Comparison of ENCODE assay signal across 9 cellular contexts in genomic region chrX:47234583-47234982, GRCh38. TPM values are rescaled to one million over a fixed set of nuclear protein-coding genes. Genes with fewer than 3 reads are reported as not detected.
DNase-seq lines count a peak whose midpoint lies in the region; ATAC-seq and TF ChIP-seq lines count a peak whose summit lies in the region.
"Had no signal": no experiment of that assay in that cellular context is flagged by ENCODE, and none has a peak within 500 bp of the region (broad histone marks: within the 10 kb centered on the region; RNA-seq: fewer than 3 reads in every experiment).

No MANE protein-coding gene starts in this region.

- no peak for ATAC-seq in heart right ventricle
- ATAC-seq in Right ventricle myocardium superior (ENCODE audit: poor library complexity), result no peak
- no peak for ATAC-seq in right lobe of liver
- ATAC-seq in upper lobe of right lung, result no peak

- intact Hi-C loops in heart right ventricle (cut with DNase I), result loop anchor here in 2 of 10 donors (10.0 kb wide), 4 partner anchors 150 to 1340 kb away; partner anchors contain the start of genes ELK1 (in 1 of the 2), RBM3 (in 1 of the 2), UXT (in 1 of the 2) and ZNF41 (in 1 of the 2)
- intact Hi-C loops in Right ventricle myocardium superior (cut with DNase I), result no loop called here
- intact Hi-C loops in ascending aorta (cut with DNase I), result loop anchor here (5.0 kb wide), 4 partner anchors 42 to 1243 kb away; partner anchors contain the start of genes ELK1, FTSJ1 and UBA1
- intact Hi-C loops in right lobe of liver (cut with DNase I), result no loop called here
- intact Hi-C loops in upper lobe of right lung (cut with DNase I), result no loop called here

- peaks cover 0 to 77% (median 0%) of the 10 kb centered on the region in 7 donors for H3K27me3 ChIP-seq in heart right ventricle
- H3K27me3 ChIP-seq in ascending aorta, result no peaks in the 10 kb centered on the region
- H3K27me3 ChIP-seq in right lobe of liver, result no peaks in the 10 kb centered on the region
- H3K27me3 ChIP-seq in upper lobe of right lung, result no peaks in the 10 kb centered on the region

- no peak for TF ChIP-seq POLR2A in right lobe of liver (IDR thresholded peaks at IDR 0.05)

- DNase-seq in heart right ventricle (no peak), Right ventricle myocardium superior (no peak), ascending aorta (ENCODE audit: low spot score in 2 of 2) (no peak), right lobe of liver (no peak), upper lobe of right lung (no peak), SKM-1 treated with dmso at 0.1 percent for 144 hours (lab: John Stamatoyannopoulos, UW; ENCODE audit: unreplicated experiment) (no peak), NCI-H2227 (lab: John Stamatoyannopoulos, UW; ENCODE audit: unreplicated experiment) (no peak), anterior cingulate cortex (lab: John Stamatoyannopoulos, UW) (no peak)
- DNase-seq: OCI-M1 had no signal

- 52 to 64% methylated on average over 3 of the region's 3 CpGs for WGBS in heart right ventricle, 2 donors
- WGBS in right lobe of liver (ENCODE audit: insufficient coverage, low coverage, low lambda C conversion rate, missing lambda C conversion rate), result 52% methylated on average over 3 of the region's 3 CpGs

- H3K36me3 ChIP-seq in heart right ventricle, result peaks cover 0 to 5% (median 0%) of the 10 kb centered on the region in 9 donors
- peaks cover 0 to under 1% of the 10 kb centered on the region in 2 donors for H3K36me3 ChIP-seq in ascending aorta
- H3K36me3 ChIP-seq in right lobe of liver, result no peaks in the 10 kb centered on the region
- no peaks in the 10 kb centered on the region for H3K36me3 ChIP-seq in upper lobe of right lung

- H3K9me3 ChIP-seq in heart right ventricle, result no peaks in the 10 kb centered on the region
- no peaks in the 10 kb centered on the region for H3K9me3 ChIP-seq in ascending aorta
- H3K9me3 ChIP-seq in right lobe of liver, result no peaks in the 10 kb centered on the region
- H3K9me3 ChIP-seq in upper lobe of right lung, result no peaks in the 10 kb centered on the region

- TF ChIP-seq CTCF in heart right ventricle (IDR thresholded peaks at IDR 0.05), result no peak
- TF ChIP-seq CTCF in ascending aorta (IDR thresholded peaks at IDR 0.05), result no peak
- no peak for TF ChIP-seq CTCF in right lobe of liver (IDR thresholded peaks at IDR 0.05)
- TF ChIP-seq CTCF in upper lobe of right lung (IDR thresholded peaks at IDR 0.05), result no peak

- peaks cover 0 to 23% (median 5%) of the 10 kb centered on the region in 9 donors for H3K4me1 ChIP-seq in heart right ventricle
- H3K4me1 ChIP-seq in ascending aorta, result peaks cover 0 to 3% of the 10 kb centered on the region in 2 donors
- H3K4me1 ChIP-seq in right lobe of liver, result no peaks in the 10 kb centered on the region
- peaks cover 5% of the 10 kb centered on the region for H3K4me1 ChIP-seq in upper lobe of right lung

- H3K4me3 ChIP-seq in heart right ventricle, result peak overlapping the region in 9 of 10 donors; percentile 41 to 73 (median 69)
- H3K4me3 ChIP-seq in ascending aorta, result peak overlapping the region; percentile 56 to 88
- H3K4me3 ChIP-seq in right lobe of liver, result peak overlapping the region in 2 of 3 donors; percentile 48 to 60
- peak overlapping the region; percentile 60 for H3K4me3 ChIP-seq in upper lobe of right lung

- H3K27ac ChIP-seq in heart right ventricle (peak overlapping the region in 8 of 10 donors; percentile 88 to 98 (median 96)), ascending aorta (peak overlapping the region in 1 of 2 donors; percentile 89), right lobe of liver (peak overlapping the region in 2 of 3 donors; percentile 92 to 97), upper lobe of right lung (peak overlapping the region; percentile 97)

RNA-seq across cellular contexts. Expression of gene USP11, which starts 1.8 kb away (rescaled TPM):
- total RNA-seq in heart right ventricle (10 to 100 TPM; 36.4 to 73.0 (median 58.6) TPM), Right ventricle myocardium superior (31.7 TPM), ascending aorta (104 TPM), right lobe of liver (10 to 100 TPM in 3 of 6 experiments, 1 to 10 TPM in 3; 7.1 to 14.7 (median 11.4) TPM), upper lobe of right lung (56.0 TPM)
- 10 to 100 TPM; 20.0 to 25.4 TPM for polyA plus RNA-seq in heart right ventricle

RNA-seq across cellular contexts. Expression of gene CDK16, which starts 16.1 kb away (rescaled TPM):
- total RNA-seq in heart right ventricle, result 100 to 1,000 TPM; 129 to 193 (median 147) TPM
- polyA plus RNA-seq in heart right ventricle, result 100 to 1,000 TPM; 110 to 124 TPM
- total RNA-seq in Right ventricle myocardium superior, result 128 TPM
- 87.4 TPM for total RNA-seq in ascending aorta
- 10 to 100 TPM; 14.6 to 37.4 (median 29.5) TPM for total RNA-seq in right lobe of liver
- 66.4 TPM for total RNA-seq in upper lobe of right lung

RNA-seq across cellular contexts. Expression of gene UBA1, which starts 41.0 kb away (rescaled TPM):
- 100 to 1,000 TPM; 110 to 157 (median 128) TPM for total RNA-seq in heart right ventricle
- 10 to 100 TPM; 90.9 to 99.4 TPM for polyA plus RNA-seq in heart right ventricle
- 89.8 TPM for total RNA-seq in Right ventricle myocardium superior
- 162 TPM for total RNA-seq in ascending aorta
- 100 to 1,000 TPM in 4 of 6 experiments, 10 to 100 TPM in 2; 85.1 to 120 (median 107) TPM for total RNA-seq in right lobe of liver
- 161 TPM for total RNA-seq in upper lobe of right lung
